27 cellular contexts compared by ENCODE assay signal in the genomic region with DNA sequence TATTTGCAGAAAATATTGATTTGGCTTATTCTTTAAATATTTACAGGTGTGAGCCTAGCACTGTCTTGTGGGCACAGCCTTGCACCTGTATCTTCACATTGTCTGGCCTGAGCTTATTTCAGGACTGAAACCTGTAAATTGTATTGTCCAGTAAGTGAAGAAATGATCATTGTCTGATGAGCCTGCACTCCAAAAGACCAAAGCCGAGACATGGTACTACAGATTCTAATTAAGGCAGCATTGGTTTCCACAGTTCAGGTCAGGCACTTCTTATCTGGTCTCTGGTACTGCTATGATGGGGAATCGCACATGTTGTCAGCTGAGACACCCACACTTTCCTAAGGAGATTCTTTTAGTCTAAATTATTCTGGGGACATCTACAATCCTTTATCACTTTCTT.
"Had no signal": no experiment of that assay in that cellular context is flagged by ENCODE, and none has a peak within 500 bp of the region (broad histone marks: within the 10 kb centered on the region; RNA-seq: fewer than 3 reads in every experiment).

No MANE protein-coding gene starts in this region.

- H3K4me1 ChIP-seq: stomach, suprapubic skin, testis, thyroid gland, tibial artery, tibial nerve, transverse colon, upper lobe of left lung, upper lobe of right lung, uterus, vagina had no signal

- ATAC-seq: stimulated activated effector memory CD8-positive, alpha-beta T cell treated with anti-CD3 and anti-CD28 coated beads, Interleukin-12 subunit alpha, Interleukin-12 subunit beta, amount 100 ng/mL, for 72 hours; stimulated activated memory B cell treated with anti-CD40 and anti-IgM and Interleukin-4, amounts not matched to agents 10 μg/mL and 1 μg/mL and 100 μg/mL, for 72 hours; stimulated activated naive B cell treated with anti-CD40 and anti-IgM and Interleukin-4, amounts not matched to agents 10 μg/mL and 1 μg/mL and 100 μg/mL, for 72 hours; stimulated activated naive CD8-positive, alpha-beta T cell treated with anti-CD3 and anti-CD28 coated beads, Interleukin-15, amount 100 ng/mL, for 72 hours; stimulated activated naive CD8-positive, alpha-beta T cell treated with anti-CD3 and anti-CD28 coated beads, Interleukin-15, Interleukin-2, amounts not matched to agents 100 U/mL and 50 U/mL, for 24 hours; upper lobe of right lung had no signal

- H3K36me3 ChIP-seq: stomach, suprapubic skin, thoracic aorta, thyroid gland, tibial artery, tibial nerve, transverse colon, upper lobe of left lung, upper lobe of right lung, uterus, vagina had no signal

- H3K27me3 ChIP-seq: stomach, suprapubic skin, testis, thyroid gland, tibial artery, tibial nerve, transverse colon, upper lobe of left lung, upper lobe of right lung, uterus, vagina had no signal

- FAIRE-seq: urothelium cell line had no signal

- H3K4me3 ChIP-seq: stomach, suprapubic skin, testis, thoracic aorta, thyroid gland, tibial artery, tibial nerve, transverse colon, upper lobe of left lung, upper lobe of right lung, uterus, vagina had no signal

- H3K9me3 ChIP-seq: stomach, suprapubic skin, testis, thoracic aorta, thyroid gland, tibial artery, tibial nerve, transverse colon, upper lobe of left lung, upper lobe of right lung, uterus, vagina had no signal

- H3K27ac ChIP-seq: stomach, suprapubic skin, testis, thoracic aorta, thyroid gland, tibial artery, tibial nerve, transverse colon, upper lobe of left lung, upper lobe of right lung, uterus, vagina had no signal

- DNase-seq: stimulated activated CD4-positive, alpha-beta T cell treated with anti-CD3 and anti-CD28 coated beads, Interleukin-2, amount 100 ng/mL, for 48 hours; stimulated activated CD4-positive, alpha-beta T cell treated with anti-CD3 and anti-CD28 coated beads, Interleukin-4, amount 100 ng/mL, for 1 hour; stimulated activated CD4-positive, alpha-beta T cell treated with anti-CD3 and anti-CD28 coated beads, Interleukin-4, amount 100 ng/mL, for 24 hours; stimulated activated CD4-positive, alpha-beta T cell treated with anti-CD3 and anti-CD28 coated beads, Interleukin-4, amount 100 ng/mL, for 4 hours; stimulated activated CD8-positive, alpha-beta memory T cell treated with anti-CD3 and anti-CD28 coated beads, Interleukin-4, amount 100 ng/mL, for 48 hours; stimulated activated naive B cell treated with anti-CD40 and anti-IgM and Interleukin-4, amounts not matched to agents 10 μg/mL and 1 μg/mL and 100 μg/mL, for 72 hours; stimulated activated naive CD4-positive, alpha-beta T cell; stimulated activated naive CD4-positive, alpha-beta T cell treated with Interleukin-2 at 50 U/mL for 16 hours; stimulated activated naive CD8-positive, alpha-beta T cell treated with anti-CD3 and anti-CD28 coated beads, Interleukin-15, amount 100 ng/mL, for 72 hours; stimulated activated naive CD8-positive, alpha-beta T cell treated with anti-CD3 and anti-CD28 coated beads, Interleukin-15, Interleukin-2, amounts not matched to agents 100 U/mL and 50 U/mL, for 24 hours; stomach; substantia nigra; testis; thyroid gland; tibial artery; transverse colon; trophoblast cell; upper lobe of left lung; upper lobe of right lung; uterus had no signal
